In the genomic region with DNA sequence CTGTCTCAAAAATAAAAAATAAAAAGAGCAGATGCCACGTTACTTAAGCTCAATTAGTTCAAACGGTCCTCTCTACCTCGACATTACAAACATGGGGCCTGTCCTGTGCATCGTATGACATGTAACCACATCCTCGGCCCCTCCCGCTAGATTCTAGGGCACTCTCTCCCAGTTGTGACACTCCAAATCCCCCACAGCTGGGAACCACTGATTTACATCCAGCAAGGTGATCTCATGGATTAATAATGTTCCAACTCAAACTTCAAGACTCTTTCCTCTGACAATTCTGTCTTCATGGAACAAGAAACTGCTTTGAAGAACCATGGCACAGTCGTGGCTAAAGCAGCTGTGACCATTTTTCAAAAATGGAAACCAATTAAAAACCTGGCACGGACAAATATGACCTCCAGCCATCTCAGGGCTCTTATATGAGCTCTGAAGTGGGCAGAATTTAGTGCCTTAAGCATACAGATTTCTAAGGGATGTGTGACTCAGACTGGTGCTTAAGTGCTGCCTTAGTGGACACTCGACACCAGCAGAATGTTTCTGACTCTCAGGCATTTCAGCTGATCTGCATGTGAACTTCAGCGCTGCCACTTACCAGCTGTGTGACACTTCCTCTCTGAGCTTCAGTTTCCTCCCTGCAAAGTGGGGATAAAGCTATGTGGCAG, we compare ENCODE assay signal across 9 cellular contexts. TPM values are rescaled to one million over a fixed set of nuclear protein-coding genes. Genes with fewer than 3 reads are reported as not detected.
DNase-seq lines count a peak whose midpoint lies in the region; ATAC-seq and TF ChIP-seq lines count a peak whose summit lies in the region.
"Had no signal": no experiment of that assay in that cellular context is flagged by ENCODE, and none has a peak within 500 bp of the region (broad histone marks: within the 10 kb centered on the region; RNA-seq: fewer than 3 reads in every experiment).

No MANE protein-coding gene starts in this region.

- DNase-seq in CD1c-positive myeloid dendritic cell (ENCODE audit: extremely low spot score) (peak; percentile 63), LHCN-M2 (ENCODE audit: low read depth) (peak; percentile 94), SKM-1 treated with dmso at 0.1 percent for 144 hours (lab: John Stamatoyannopoulos, UW; ENCODE audit: unreplicated experiment) (peak; percentile 33), kidney glomerular epithelial cell (lab: John Stamatoyannopoulos, UW) (peak; percentile 53), COLO829 (ENCODE audit: low spot score) (no peak), right atrium auricular region (ENCODE audit: low spot score) (no peak)
- DNase-seq in activated CD4-positive, CD25-positive, alpha-beta regulatory T cell treated with anti-CD3 and anti-CD28 coated beads, Interleukin-2, amount 50 U/mL, for 72 hours: no peak

- H3K27ac ChIP-seq in right atrium auricular region: peak overlapping the region in 1 of 2 donors; percentile 49
- H3K27ac ChIP-seq: neutrophil had no signal

- no peak for TF ChIP-seq CTCF in right atrium auricular region (IDR thresholded peaks at IDR 0.05)

- H3K27me3 ChIP-seq in right atrium auricular region: no peaks in the 10 kb centered on the region
- H3K27me3 ChIP-seq: neutrophil had no signal

- H3K9me3 ChIP-seq in right atrium auricular region: no peaks in the 10 kb centered on the region
- H3K9me3 ChIP-seq: neutrophil had no signal

- peaks cover 0 to 19% of the 10 kb centered on the region in 2 donors for H3K4me1 ChIP-seq in right atrium auricular region

- no peaks in the 10 kb centered on the region for H3K36me3 ChIP-seq in right atrium auricular region
- H3K36me3 ChIP-seq: neutrophil had no signal

- no peak for ATAC-seq in GM18511 (IDR thresholded peaks at IDR 0.05; ENCODE audit: unreplicated experiment)

- H3K4me3 ChIP-seq in right atrium auricular region: no peak overlapping the region

RNA-seq across cellular contexts. Expression of a gene that starts 31.7 kb away (rescaled TPM):
- total RNA-seq in LHCN-M2 (2014; rRNA removed) (66.1 and 81.7 TPM in 2 replicates), right atrium auricular region (10 to 100 TPM; 13.2 to 20.3 TPM)
- polyA plus RNA-seq in LHCN-M2 (2012): 39.5 TPM

Comparison
In these comparisons a context has a peak if more than half of its experiments do, and no peak if none do; other contexts are left out.
1. DNase-seq: peak in CD1c-positive myeloid dendritic cell (single experiment), LHCN-M2 (single experiment), SKM-1 treated with dmso at 0.1 percent for 144 hours (single experiment) and kidney glomerular epithelial cell (single experiment); none in activated CD4-positive, CD25-positive, alpha-beta regulatory T cell treated with anti-CD3 and anti-CD28 coated beads, Interleukin-2, amount 50 U/mL, for 72 hours (single experiment), COLO829 (single experiment) and right atrium auricular region (single experiment).